ENCODE assay signal across 7 cellular contexts in genomic region chr5:135034963-135035677, GRCh38. TPM values are rescaled to one million over a fixed set of nuclear protein-coding genes. Genes with fewer than 3 reads are reported as not detected.
DNase-seq lines count a peak whose midpoint lies in the region; ATAC-seq and TF ChIP-seq lines count a peak whose summit lies in the region.

No MANE protein-coding gene starts in this region.

- no peak overlapping the region for H3K27ac Mint-ChIP-seq in effector memory CD8-positive, alpha-beta T cell

- no peaks in the 10 kb centered on the region for H3K36me3 Mint-ChIP-seq in effector memory CD8-positive, alpha-beta T cell (ENCODE audit: insufficient read depth)

- H3K4me3 Mint-ChIP-seq in effector memory CD8-positive, alpha-beta T cell: peak overlapping the region; percentile 73 to 77

- H3K27me3 Mint-ChIP-seq in effector memory CD8-positive, alpha-beta T cell: peaks cover 68 to 85% of the 10 kb centered on the region in 2 donors

- H3K27me3 ChIP-seq in H7 (ENCODE audit: control insufficient read depth, insufficient read depth, low read length) (peaks cover 97% of the 10 kb centered on the region), psoas muscle (ENCODE audit: insufficient read depth in 3 of 3, low read length in 2 of 3) (peaks cover 0 to 43% (median 4%) of the 10 kb centered on the region in 3 donors)

- peaks cover 25% of the 10 kb centered on the region for H3K4me1 ChIP-seq in psoas muscle

- TF ChIP-seq CTCF in psoas muscle (IDR thresholded peaks at IDR 0.05): no peak

- peak overlapping the region; percentile 90 for H3K27ac ChIP-seq in psoas muscle

- intact Hi-C loops in psoas muscle (cut with DNase I): loop anchor here in 1 of 2 donors (5.0 to 10.0 kb wide), 2 partner anchors 157 to 300 kb away; no protein-coding TSS in a partner anchor

- H3K9me3 ChIP-seq in psoas muscle: no peaks in the 10 kb centered on the region

- WGBS in psoas muscle, 3 donors: 74 to 80% (median 79%) methylated on average over 14 of the region's 14 CpGs

- peak; percentile 67 for DNase-seq in H7
- peak; percentile 30 for DNase-seq in NCI-H69 (lab: John Stamatoyannopoulos, UW)
- DNase-seq in effector memory CD8-positive, alpha-beta T cell: no peak
- peak in 1 of 2 donors; percentile 71 for DNase-seq in psoas muscle
- no peak for DNase-seq in AG08395 (ENCODE audit: low spot score)
- DNase-seq in NOMO-1 treated with DMSO at 0.1 percent for 48 hours (lab: John Stamatoyannopoulos, UW; ENCODE audit: unreplicated experiment): no peak

- peaks cover 12 to 23% of the 10 kb centered on the region in 2 donors for H3K4me1 Mint-ChIP-seq in effector memory CD8-positive, alpha-beta T cell (ENCODE audit: low read depth in 2 of 2)

- ATAC-seq in effector memory CD8-positive, alpha-beta T cell (replicated peaks): no peak
- peak; percentile 15 to 52 (median 40) for ATAC-seq in psoas muscle
- no peak for ATAC-seq in HG03571 (IDR thresholded peaks at IDR 0.05; ENCODE audit: unreplicated experiment)

- H3K4me3 ChIP-seq in H7 (ENCODE audit: insufficient read depth, low read depth, low read length) (peak overlapping the region; percentile 32; the same call in 1 of the 2 replicates), psoas muscle (peak overlapping the region; percentile 85)

- no peaks in the 10 kb centered on the region for H3K9me3 Mint-ChIP-seq in effector memory CD8-positive, alpha-beta T cell

- H3K36me3 ChIP-seq in H7 (replicated peaks; ENCODE audit: control insufficient read depth, insufficient read depth, low read length) (no peaks in the 10 kb centered on the region), psoas muscle (ENCODE audit: insufficient read depth in 1 of 2, low read depth in 1 of 2) (no peaks in the 10 kb centered on the region)

RNA-seq across cellular contexts. Expression of gene PITX1, which starts 1.1 kb away (rescaled TPM):
- total RNA-seq in H7 (2014; rRNA removed; shearing (Covaris generic)): not detected in 2 replicates
- total RNA-seq in psoas muscle: 10 to 100 TPM; 35.8 to 84.0 (median 58.9) TPM
- 100 to 1,000 TPM in 1 of 3 donors, 10 to 100 TPM in 2; 13.6 to 103 (median 38.7) TPM for polyA plus RNA-seq in psoas muscle

Comparison
In these comparisons a context has a peak if more than half of its experiments do, and no peak if none do; other contexts are left out.
1. DNase-seq: peak in H7 (single experiment) and NCI-H69 (single experiment); none in effector memory CD8-positive, alpha-beta T cell (0 of 3), AG08395 (single experiment) and NOMO-1 treated with DMSO at 0.1 percent for 48 hours (single experiment).
2. ATAC-seq: peak in psoas muscle (4 of 4); none in effector memory CD8-positive, alpha-beta T cell (single experiment) and HG03571 (single experiment).
3. RNA of gene PITX1, which starts 1.1 kb away (total RNA-seq): 35.8 to 84.0 TPM in psoas muscle; not detected in H7; every median in the first group is over 10 times any median in the second.